ENCODE assay signal across 11 cellular contexts in the genomic region with DNA sequence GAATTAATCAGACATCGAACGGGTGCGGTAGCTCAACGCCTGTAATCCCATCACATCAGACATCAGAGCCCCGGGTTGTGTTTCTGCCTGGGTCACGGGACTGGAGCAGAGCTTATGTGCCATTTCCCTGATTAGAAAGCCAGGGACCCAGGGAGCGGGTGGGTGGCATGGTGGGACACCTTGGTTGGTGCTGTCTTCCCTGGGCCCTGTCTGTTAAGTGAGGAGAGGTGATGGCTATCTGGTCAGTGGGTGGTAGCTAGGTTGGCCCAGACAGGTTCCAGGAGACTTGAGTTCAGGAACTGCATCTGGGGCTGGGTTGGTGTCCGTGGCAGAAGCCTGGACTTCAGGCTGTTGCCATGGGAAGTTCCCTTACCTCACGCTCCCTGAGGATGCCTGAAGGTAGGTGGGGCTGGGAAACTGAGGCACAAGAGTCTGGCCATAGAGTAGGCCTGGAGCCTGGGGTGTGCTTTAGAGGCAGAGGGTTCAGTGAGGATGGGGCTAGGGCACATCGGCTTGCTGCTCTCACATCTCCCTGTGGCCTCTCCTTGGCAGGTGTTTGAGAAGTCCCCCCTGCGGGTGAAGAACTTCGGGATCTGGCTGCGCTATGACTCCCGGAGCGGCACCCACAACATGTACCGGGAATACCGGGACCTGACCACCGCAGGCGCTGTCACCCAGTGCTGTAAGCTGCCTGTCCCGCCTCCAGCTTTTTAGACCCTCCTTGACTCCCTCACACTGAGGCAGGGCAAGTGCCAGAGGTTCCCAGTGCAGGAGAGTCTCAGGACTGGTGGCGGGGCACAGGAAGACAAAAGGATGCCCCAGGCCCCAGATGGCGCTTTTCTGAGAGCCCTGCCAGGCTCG. TPM values are rescaled to one million over a fixed set of nuclear protein-coding genes. Genes with fewer than 3 reads are reported as not detected.
DNase-seq lines count a peak whose midpoint lies in the region; ATAC-seq and TF ChIP-seq lines count a peak whose summit lies in the region.
"Had no signal": no experiment of that assay in that cellular context is flagged by ENCODE, and none has a peak within 500 bp of the region (broad histone marks: within the 10 kb centered on the region; RNA-seq: fewer than 3 reads in every experiment).

No MANE protein-coding gene starts in this region.

- H3K4me2 ChIP-seq in KMS-11 = peak overlapping the region; percentile 95
- peak overlapping the region; percentile 83 for H3K4me2 ChIP-seq in mammary epithelial cell (ENCODE audit: insufficient read depth, low read depth, low read length)

- BruUV-seq in mammary epithelial cell (replicated peaks; lab: Mats Ljungman, UMichigan) = no TSS peak

- H3K9ac ChIP-seq in KMS-11 (peak overlapping the region; percentile 94; the same call in 1 of the 2 replicates), mammary epithelial cell (ENCODE audit: insufficient read depth, low read length) (peak overlapping the region; percentile 99)

- CTCF ChIA-PET in CD4-positive, alpha-beta memory T cell (lab: Charles Lee; ENCODE audit: partially characterized antibody) = interaction anchor here (4.0 to 11.3 kb wide), 2 partner anchors 9 to 72 kb away, joined by 17 to 306 read pairs; a partner anchor contains a TSS
- CTCF ChIA-PET in mammary epithelial cell (lab: Charles Lee; ENCODE audit: low non-redundant PET) = no interaction called here
- CTCF ChIA-PET in naive thymus-derived CD4-positive, alpha-beta T cell (lab: Charles Lee) = interaction anchor here (0.6 to 7.1 kb wide), 5 partner anchors 9 to 463 kb away, joined by 3 to 124 read pairs (median 5); a partner anchor contains a TSS

- peak overlapping the region; percentile 69 to 99 (median 88) for H3K27ac Mint-ChIP-seq in CD4-positive, alpha-beta memory T cell
- peak overlapping the region; percentile 28 to 99 (median 97) for H3K27ac Mint-ChIP-seq in naive thymus-derived CD4-positive, alpha-beta T cell

- peaks cover 16 to 39% (median 26%) of the 10 kb centered on the region in 4 donors for H3K4me1 Mint-ChIP-seq in CD4-positive, alpha-beta memory T cell
- H3K4me1 Mint-ChIP-seq in naive thymus-derived CD4-positive, alpha-beta T cell = peaks cover 11 to 42% (median 29%) of the 10 kb centered on the region in 7 donors

- peaks cover 25% of the 10 kb centered on the region for H3K79me2 ChIP-seq in KMS-11 (ENCODE audit: insufficient read depth, low read depth)
- peaks cover 43% of the 10 kb centered on the region for H3K79me2 ChIP-seq in mammary epithelial cell (ENCODE audit: insufficient read depth, low read length)

- H3K36me3 ChIP-seq in CD4-positive, alpha-beta memory T cell (ENCODE audit: insufficient read depth, low read length) = peaks cover 43% of the 10 kb centered on the region
- H3K36me3 ChIP-seq in KMS-11 (ENCODE audit: insufficient read depth) (peaks cover 11% of the 10 kb centered on the region; the same call in 1 of the 2 replicates), mammary epithelial cell (ENCODE audit: insufficient read depth, low read length) (peaks cover 26% of the 10 kb centered on the region)
- H3K36me3 ChIP-seq in naive thymus-derived CD4-positive, alpha-beta T cell (ENCODE audit: control insufficient read depth in 2 of 3, insufficient read depth in 3 of 3, low read length in 3 of 3) = peaks cover 11 to 56% (median 14%) of the 10 kb centered on the region in 3 experiments

- no peak for TF ChIP-seq CTCF in KMS-11 (conservative IDR thresholded peaks at IDR 0.05; ENCODE audit: low read depth, low read length)
- no peak for TF ChIP-seq CTCF in mammary epithelial cell (conservative IDR thresholded peaks at IDR 0.05 in 1 of 2, IDR thresholded peaks at IDR 0.05 in 1 of 2; ENCODE audit: extremely low read depth in 1 of 2, insufficient read depth in 1 of 2, low read depth in 1 of 2, low read length in 2 of 2)

- ATAC-seq in naive thymus-derived CD4-positive, alpha-beta T cell = no peak
- no peak for ATAC-seq in HG02970 (IDR thresholded peaks at IDR 0.05; ENCODE audit: low FRiP score, unreplicated experiment)
- no peak for ATAC-seq in GM19023 (IDR thresholded peaks at IDR 0.05; ENCODE audit: unreplicated experiment)
- ATAC-seq in GM21619 (IDR thresholded peaks at IDR 0.05; ENCODE audit: unreplicated experiment) = no peak

- H3K4me1 ChIP-seq in CD4-positive, alpha-beta memory T cell (ENCODE audit: insufficient read depth, low read length) = peaks cover 29% of the 10 kb centered on the region
- H3K4me1 ChIP-seq in KMS-11 (ENCODE audit: low read depth, poor library complexity, severe bottlenecking) (peaks cover 21% of the 10 kb centered on the region), mammary epithelial cell (ENCODE audit: insufficient read depth, low read length) (peaks cover 8% of the 10 kb centered on the region)
- H3K4me1 ChIP-seq in naive thymus-derived CD4-positive, alpha-beta T cell (ENCODE audit: control insufficient read depth in 2 of 2, insufficient read depth in 2 of 2, low read length in 2 of 2) = peaks cover 18 to 19% of the 10 kb centered on the region in 2 donors

- POLR2A ChIA-PET in CD4-positive, alpha-beta memory T cell (lab: Charles Lee; ENCODE audit: partially characterized antibody) = interaction anchor here (1.4 to 8.1 kb wide), 7 partner anchors 10 to 142 kb away, joined by 3 to 340 read pairs (median 27); a partner anchor contains a TSS
- POLR2A ChIA-PET in naive thymus-derived CD4-positive, alpha-beta T cell (lab: Charles Lee) = interaction anchor here (1.5 to 4.0 kb wide), 3 partner anchors 9 to 70 kb away, joined by 4 to 117 read pairs (median 51); a partner anchor contains a TSS

- H3K36me3 Mint-ChIP-seq in CD4-positive, alpha-beta memory T cell = peaks cover 32 to 40% of the 10 kb centered on the region in 2 donors
- peaks cover 0 to 29% (median 10%) of the 10 kb centered on the region in 5 donors for H3K36me3 Mint-ChIP-seq in naive thymus-derived CD4-positive, alpha-beta T cell

- dilution Hi-C loops in mammary epithelial cell (cut with HindIII; ENCODE audit: low sequenced_read_pairs) = no loop called here

- H2AFZ ChIP-seq in KMS-11 (ENCODE audit: low read depth) (no peak overlapping the region), mammary epithelial cell (ENCODE audit: low read depth, low read length) (no peak overlapping the region)

- H4K20me1 ChIP-seq in KMS-11 (ENCODE audit: insufficient read depth) (no peaks in the 10 kb centered on the region), mammary epithelial cell (ENCODE audit: insufficient read depth, low read length) (peaks cover 10% of the 10 kb centered on the region)

- no peak overlapping the region for H3K4me3 ChIP-seq in CD4-positive, alpha-beta memory T cell (ENCODE audit: low read length in 2 of 2)
- H3K4me3 ChIP-seq in KMS-11 (IDR thresholded peaks at IDR 0.05; ENCODE audit: insufficient read depth, low read depth, low read length) (no peak overlapping the region), mammary epithelial cell (replicated peaks in 1 of 3; ENCODE audit: insufficient read depth in 1 of 3, low read depth in 2 of 3, low read length in 3 of 3) (peak overlapping the region; percentile 95 to 98 (median 97))
- no peak overlapping the region for H3K4me3 ChIP-seq in naive thymus-derived CD4-positive, alpha-beta T cell (ENCODE audit: low read length)

- no peak for DNase-seq in CD4-positive, alpha-beta memory T cell
- DNase-seq in mammary epithelial cell (no peak), hippocampal formation (lab: John Stamatoyannopoulos, UW) (no peak)
- DNase-seq in naive thymus-derived CD4-positive, alpha-beta T cell = no peak

- no peaks in the 10 kb centered on the region for H3K27me3 ChIP-seq in CD4-positive, alpha-beta memory T cell (ENCODE audit: insufficient read depth, low read length)
- H3K27me3 ChIP-seq in KMS-11 (ENCODE audit: insufficient read depth, low read depth) = no peaks in the 10 kb centered on the region
- H3K27me3 ChIP-seq in mammary epithelial cell (ENCODE audit: insufficient read depth, low read length) = no peaks in the 10 kb centered on the region
- no peaks in the 10 kb centered on the region for H3K27me3 ChIP-seq in naive thymus-derived CD4-positive, alpha-beta T cell (ENCODE audit: control insufficient read depth in 2 of 2, insufficient read depth in 2 of 2, low read length in 2 of 2)

- H3K27ac ChIP-seq in CD4-positive, alpha-beta memory T cell (ENCODE audit: low read depth, low read length) = peak overlapping the region; percentile 79
- H3K27ac ChIP-seq in KMS-11 = no peak overlapping the region
- H3K27ac ChIP-seq in mammary epithelial cell (ENCODE audit: insufficient read depth, low read depth, low read length) = peak overlapping the region; percentile 84
- peak overlapping the region; percentile 84 for H3K27ac ChIP-seq in naive thymus-derived CD4-positive, alpha-beta T cell (ENCODE audit: low read depth, low read length)

- peak overlapping the region; percentile 98 to 100 (median 100) for H3K4me3 Mint-ChIP-seq in CD4-positive, alpha-beta memory T cell
- H3K4me3 Mint-ChIP-seq in naive thymus-derived CD4-positive, alpha-beta T cell = peak overlapping the region; percentile 95 to 100 (median 98)

- in situ Hi-C loops in mammary epithelial cell (cut with MboI; ENCODE audit: low sequenced_read_pairs in 2 of 2) = loop anchor here in 1 of 2 donors (10.0 kb wide), 1 partner anchor 143 kb away; a partner anchor contains a TSS

- intact Hi-C loops in CD4-positive, alpha-beta memory T cell (cut with micrococcal nuclease) = no loop called here
- intact Hi-C loops in mammary epithelial cell (cut with micrococcal nuclease) = no loop called here
- intact Hi-C loops in naive thymus-derived CD4-positive, alpha-beta T cell (cut with micrococcal nuclease) = no loop called here

- no peaks in the 10 kb centered on the region for H3K27me3 Mint-ChIP-seq in CD4-positive, alpha-beta memory T cell
- peaks cover 0 to 5% (median 0%) of the 10 kb centered on the region in 5 donors for H3K27me3 Mint-ChIP-seq in naive thymus-derived CD4-positive, alpha-beta T cell

- WGBS in mammary epithelial cell (ENCODE audit: low coverage, missing lambda C conversion rate) = 50% methylated on average over 18 of the region's 23 CpGs

- H3K9me3 ChIP-seq in CD4-positive, alpha-beta memory T cell (ENCODE audit: control insufficient read depth in 1 of 2, low read length in 2 of 2) = no peaks in the 10 kb centered on the region
- no peaks in the 10 kb centered on the region for H3K9me3 ChIP-seq in mammary epithelial cell (replicated peaks; ENCODE audit: insufficient read depth, low read length)
- H3K9me3 ChIP-seq in naive thymus-derived CD4-positive, alpha-beta T cell (ENCODE audit: control insufficient read depth in 2 of 3, low read length in 3 of 3) = no peaks in the 10 kb centered on the region

- peaks cover 0 to under 1% (median 0%) of the 10 kb centered on the region in 8 donors for H3K9me3 Mint-ChIP-seq in CD4-positive, alpha-beta memory T cell
- peaks cover 0 to 7% (median 0%) of the 10 kb centered on the region in 11 donors for H3K9me3 Mint-ChIP-seq in naive thymus-derived CD4-positive, alpha-beta T cell

RNA-seq across cellular contexts. Expression of a gene that starts 2.1 kb away (rescaled TPM):
- 1,000 to 10,000 TPM; 3,084 to 3,117 TPM for total RNA-seq in CD4-positive, alpha-beta memory T cell
- 1,000 to 10,000 TPM; 3,184 to 4,119 TPM for polyA plus RNA-seq in CD4-positive, alpha-beta memory T cell
- total RNA-seq in mammary epithelial cell = 1,000 to 10,000 TPM; 1,272 to 2,030 TPM
- 1,907 TPM for polyA plus RNA-seq in mammary epithelial cell
- polyA minus RNA-seq in mammary epithelial cell = 452 TPM
- 1,000 to 10,000 TPM; 2,413 to 3,932 (median 3,224) TPM for total RNA-seq in naive thymus-derived CD4-positive, alpha-beta T cell
- 1,000 to 10,000 TPM; 4,242 to 4,833 TPM for polyA plus RNA-seq in naive thymus-derived CD4-positive, alpha-beta T cell

RNA-seq across cellular contexts. Expression of a gene that starts 10.0 kb away (rescaled TPM):
- total RNA-seq in CD4-positive, alpha-beta memory T cell = 1 to 10 TPM; 2.6 to 2.9 TPM
- 1 to 10 TPM in 1 of 2 donors, under 1 TPM in 1; 0.92 to 1.2 TPM for polyA plus RNA-seq in CD4-positive, alpha-beta memory T cell
- not detected for total RNA-seq in mammary epithelial cell
- not detected for polyA plus RNA-seq in mammary epithelial cell
- polyA minus RNA-seq in mammary epithelial cell = not detected
- 1 to 10 TPM; 1.2 to 4.1 (median 3.6) TPM for total RNA-seq in naive thymus-derived CD4-positive, alpha-beta T cell
- 1 to 10 TPM; 2.0 to 2.9 TPM for polyA plus RNA-seq in naive thymus-derived CD4-positive, alpha-beta T cell
- total RNA-seq: M059J, subcutaneous adipose tissue had no signal

RNA-seq across cellular contexts. Expression of a gene that starts 14.0 kb away (rescaled TPM):
- total RNA-seq in CD4-positive, alpha-beta memory T cell = 100 to 1,000 TPM; 132 to 135 TPM
- 10 to 100 TPM; 74.6 to 96.2 TPM for polyA plus RNA-seq in CD4-positive, alpha-beta memory T cell
- total RNA-seq in mammary epithelial cell = 1 to 10 TPM in 1 of 2 donors, under 1 TPM in 1; 0.31 to 8.2 TPM
- polyA plus RNA-seq in mammary epithelial cell = 0.15 TPM
- polyA minus RNA-seq in mammary epithelial cell = 0.98 TPM
- total RNA-seq in naive thymus-derived CD4-positive, alpha-beta T cell = 100 to 1,000 TPM; 154 to 296 (median 202) TPM
- polyA plus RNA-seq in naive thymus-derived CD4-positive, alpha-beta T cell = 100 to 1,000 TPM; 125 to 153 TPM

RNA-seq across cellular contexts. Expression of a gene that starts 40.5 kb away (rescaled TPM):
- 1 to 10 TPM; 5.0 to 5.3 TPM for total RNA-seq in CD4-positive, alpha-beta memory T cell
- polyA plus RNA-seq in CD4-positive, alpha-beta memory T cell = 1 to 10 TPM; 1.0 to 3.9 TPM
- not detected for total RNA-seq in mammary epithelial cell
- polyA plus RNA-seq in mammary epithelial cell = not detected
- not detected for polyA minus RNA-seq in mammary epithelial cell
- 10 to 100 TPM in 1 of 5 experiments, 1 to 10 TPM in 4; 5.5 to 11.1 (median 8.2) TPM for total RNA-seq in naive thymus-derived CD4-positive, alpha-beta T cell
- 1 to 10 TPM; 2.0 to 6.0 TPM for polyA plus RNA-seq in naive thymus-derived CD4-positive, alpha-beta T cell
- total RNA-seq: lung, M059J, subcutaneous adipose tissue had no signal

Comparison
In these comparisons a context has a peak if more than half of its experiments do, and no peak if none do; other contexts are left out.
1. H3K4me3 ChIP-seq: peak in mammary epithelial cell (3 of 3); none in CD4-positive, alpha-beta memory T cell (0 of 2), KMS-11 (single experiment) and naive thymus-derived CD4-positive, alpha-beta T cell (single experiment).
2. RNA of a gene that starts 14.0 kb away (total RNA-seq): 154 to 296 TPM in naive thymus-derived CD4-positive, alpha-beta T cell and 132 to 135 TPM in CD4-positive, alpha-beta memory T cell; 0.31 to 8.2 TPM in mammary epithelial cell; every median in the first group is over 10 times any median in the second.